24 cellular contexts compared by ENCODE assay signal in genomic region chr7:44569958-44570357, GRCh38. TPM values are rescaled to one million over a fixed set of nuclear protein-coding genes. Genes with fewer than 3 reads are reported as not detected.
A peak's percentile ranks its signal among the peaks of the same experiment; 100 is the strongest.
DNase-seq lines count a peak whose midpoint lies in the region; ATAC-seq, FAIRE-seq and TF ChIP-seq lines count a peak whose summit lies in the region.
"Had no signal": no experiment of that assay in that cellular context is flagged by ENCODE, and none has a peak within 500 bp of the region (broad histone marks: within the 10 kb centered on the region; RNA-seq: fewer than 3 reads in every experiment).

No MANE protein-coding gene starts in this region.

- FAIRE-seq in A549 (lab: Jason Lieb, UNC), result no peak
- FAIRE-seq: RCC 7860 had no signal

- POLR2A ChIA-PET in A549 (lab: Yijun Ruan, JAX), result interaction anchor here (1.0 kb wide), 1 partner anchor 12 kb away, joined by 3 read pairs; the partner anchor contains the start of gene TMED4
- POLR2A ChIA-PET in HEK293 (lab: Yijun Ruan, JAX), result interaction anchor here (0.6 kb wide), 1 partner anchor 43 kb away, joined by 4 read pairs; no protein-coding TSS in a partner anchor

- H3K4me1 Mint-ChIP-seq in activated naive CD8-positive, alpha-beta T cell treated with anti-CD3 and anti-CD28 coated beads, Interleukin-2, amount 50 U/mL, for 24 hours, result peaks cover 30% of the 10 kb centered on the region

- 90% methylated on average over 9 of the region's 9 CpGs for WGBS in A549 (ENCODE audit: missing lambda C conversion rate)

- peaks cover 64% of the 10 kb centered on the region for H3K36me3 Mint-ChIP-seq in activated naive CD8-positive, alpha-beta T cell treated with anti-CD3 and anti-CD28 coated beads, Interleukin-2, amount 50 U/mL, for 24 hours (ENCODE audit: low read depth)

- no peak overlapping the region for H3K4me3 ChIP-seq in A549
- no peak overlapping the region for H3K4me3 ChIP-seq in HEK293 (ENCODE audit: low read depth, low read length)
- H3K4me3 ChIP-seq: SJSA1 had no signal

- ATAC-seq in A549 (no peak), GM19467 (IDR thresholded peaks at IDR 0.05; ENCODE audit: unreplicated experiment) (no peak), omental fat pad (ENCODE audit: low FRiP score) (no peak)
- ATAC-seq in activated naive CD8-positive, alpha-beta T cell treated with anti-CD3 and anti-CD28 coated beads, Interleukin-2, amount 50 U/mL, for 24 hours, result no peak
- ATAC-seq: Right ventricle myocardium inferior had no signal

- H3K27me3 Mint-ChIP-seq in activated naive CD8-positive, alpha-beta T cell treated with anti-CD3 and anti-CD28 coated beads, Interleukin-2, amount 50 U/mL, for 24 hours, result no peaks in the 10 kb centered on the region

- H3K4me3 Mint-ChIP-seq in activated naive CD8-positive, alpha-beta T cell treated with anti-CD3 and anti-CD28 coated beads, Interleukin-2, amount 50 U/mL, for 24 hours, result no peak overlapping the region

- TF ChIP-seq RAD21 in A549 (conservative IDR thresholded peaks at IDR 0.05 in 1 of 2, IDR thresholded peaks at IDR 0.05 in 1 of 2), result no peak

- H3K4me1 ChIP-seq in A549 (peaks cover 12% of the 10 kb centered on the region), HEK293 (ENCODE audit: control insufficient read depth, insufficient read depth, low read length) (no peaks in the 10 kb centered on the region)
- H3K4me1 ChIP-seq: BE2C had no signal

- H3K27ac Mint-ChIP-seq in activated naive CD8-positive, alpha-beta T cell treated with anti-CD3 and anti-CD28 coated beads, Interleukin-2, amount 50 U/mL, for 24 hours, result peak overlapping the region; percentile 46

- TF ChIP-seq CTCF in A549 (IDR thresholded peaks at IDR 0.05), result no peak
- no peak for TF ChIP-seq CTCF in HEK293 (tag by site-specific recombination; IDR thresholded peaks at IDR 0.05)
- no peak for TF ChIP-seq CTCF in omental fat pad (IDR thresholded peaks at IDR 0.05)
- no peak for TF ChIP-seq CTCF in GM13977 (IDR thresholded peaks at IDR 0.05; ENCODE audit: extremely low read depth, insufficient read depth, missing control alignments)

- no peak for TF ChIP-seq EP300 in A549 (IDR thresholded peaks at IDR 0.05)

- in situ Hi-C loops in GM13977 (cut with MboI; ENCODE audit: low pct_unique_long_range_greater_than_20kb, low sequenced_read_pairs, unreplicated experiment), result no loop called here

- TF ChIP-seq POLR2A in A549 (IDR thresholded peaks at IDR 0.05; ENCODE audit: low read length) (no peak), erythroblast (IDR thresholded peaks at IDR 0.05; ENCODE audit: low read length) (peak; percentile 5)

- H3K4me2 ChIP-seq in A549, result no peak overlapping the region

- DNase-seq in A549 (ENCODE audit: low read depth in 1 of 2, low spot score in 1 of 2) (no peak), erythroblast (lab: John Stamatoyannopoulos, UW) (no peak), inferior parietal cortex (ENCODE audit: extremely low spot score) (no peak), omental fat pad (ENCODE audit: low spot score) (no peak), GM13977 (ENCODE audit: low spot score) (no peak)
- no peak for DNase-seq in activated naive CD8-positive, alpha-beta T cell treated with anti-CD3 and anti-CD28 coated beads, Interleukin-2, amount 50 U/mL, for 24 hours
- DNase-seq: BE2C, DMS 273 treated with DMSO at 0.1 percent for 48 hours, DMS79 treated with DMSO at 0.1 percent for 48 hours, GOT3, HCEC 1CT, KBM-7, MM.1S, NCI-H1048, NCI-H1417 treated with DMSO at 0.1 percent for 48 hours, NCI-H187, NCI-H446, NCI-H526 had no signal

- H3K9me3 Mint-ChIP-seq in activated naive CD8-positive, alpha-beta T cell treated with anti-CD3 and anti-CD28 coated beads, Interleukin-2, amount 50 U/mL, for 24 hours, result no peaks in the 10 kb centered on the region

- CTCF ChIA-PET in A549 (lab: Yijun Ruan, JAX), result interaction anchor here (1.3 to 2.0 kb wide), 3 partner anchors 11 to 329 kb away, joined by 3 to 6 read pairs (median 4); no protein-coding TSS in a partner anchor
- CTCF ChIA-PET in HEK293 (lab: Yijun Ruan, JAX), result interaction anchor here (0.6 to 0.8 kb wide), 3 partner anchors 35 to 485 kb away, joined by 3 to 4 read pairs (median 4); no protein-coding TSS in a partner anchor

- no peak overlapping the region for H3K27ac ChIP-seq in A549
- H3K27ac ChIP-seq in HEK293 (ENCODE audit: extremely low read depth, low read depth, low read length), result no peak overlapping the region
- H3K27ac ChIP-seq: SJSA1 had no signal

- H3K9me3 ChIP-seq in A549 (no peaks in the 10 kb centered on the region), HEK293 (ENCODE audit: control insufficient read depth, insufficient read depth, low read depth, low read length) (no peaks in the 10 kb centered on the region)
- H3K9me3 ChIP-seq: BE2C, SJSA1 had no signal

- H3K36me3 ChIP-seq in HEK293 (ENCODE audit: control insufficient read depth in 2 of 2, insufficient read depth in 1 of 2, low read length in 2 of 2), result peaks cover 22 to 86% of the 10 kb centered on the region in 2 experiments

TF ChIP-seq in A549, 52 proteins besides CTCF, POLR2A, EP300 and RAD21 (continues in another document):
- no peak for TF ChIP-seq ELK1 (IDR thresholded peaks at IDR 0.05; ENCODE audit: low read depth, low read length)
- TF ChIP-seq RNF2 (IDR thresholded peaks at IDR 0.05; ENCODE audit: borderline replicate concordance, low read depth), result no peak
- TF ChIP-seq PHF8 (IDR thresholded peaks at IDR 0.05; ENCODE audit: borderline replicate concordance, low read depth), result no peak
- no peak for TF ChIP-seq CHD4 (IDR thresholded peaks at IDR 0.05; ENCODE audit: borderline replicate concordance)
- TF ChIP-seq HEYL (CRISPR knock-in tag; IDR thresholded peaks at IDR 0.05), result no peak
- TF ChIP-seq CHD2 (IDR thresholded peaks at IDR 0.05; ENCODE audit: low read length, partially characterized antibody), result no peak
- TF ChIP-seq MAFK (IDR thresholded peaks at IDR 0.05; ENCODE audit: partially characterized antibody), result peak; percentile 88

TF ChIP-seq in HEK293, 187 proteins besides CTCF, POLR2A, EP300 and RAD21:
- TF ChIP-seq ZNF292 (tag by site-specific recombination; IDR thresholded peaks at IDR 0.05; ENCODE audit: borderline replicate concordance, low read depth), result no peak
- 0 out of 2 replicates have a peak, but pooled peaks have one; percentile 15 for TF ChIP-seq REST (tag by site-specific recombination; IDR thresholded peaks at IDR 0.05)
- no peak for TF ChIP-seq ZNF391 (tag by site-specific recombination; IDR thresholded peaks at IDR 0.05; ENCODE audit: borderline replicate concordance, low read depth)

RNA-seq across cellular contexts. Expression of gene DDX56, which starts 3.8 kb away (rescaled TPM):
- polyA plus RNA-seq in A549 (2011; rRNA removed), result 96.1 and 108 TPM in 2 replicates
- polyA plus RNA-seq in A549 (2012; cell fraction: cytosol; rRNA removed), result 96.9 and 120 TPM in 2 replicates
- polyA plus RNA-seq in A549 (2012; cell fraction: nucleus; rRNA removed), result 263 and 283 TPM in 2 replicates
- 93.4 to 100 TPM (median 97.7 TPM) in 3 replicates for polyA plus RNA-seq in A549 (2017; fragmentation: RNase III; extraction: RNeasy Plus Mini Kit Qiagen cat#74134 plus additional on column Dnase treatment)
- 150 and 154 TPM in 2 replicates for polyA minus RNA-seq in A549 (2011; rRNA and poly(A)+ RNA removed)
- 100 to 1,000 TPM in 1 of 4 donors, 10 to 100 TPM in 3; 43.0 to 104 (median 50.3) TPM for total RNA-seq in omental fat pad

RNA-seq across cellular contexts. Expression of gene TMED4, which starts 12.1 kb away (rescaled TPM):
- polyA plus RNA-seq in A549 (2011; rRNA removed), result 68.3 and 79.2 TPM in 2 replicates
- polyA plus RNA-seq in A549 (2012; cell fraction: cytosol; rRNA removed), result 53.0 and 70.7 TPM in 2 replicates
- 98.9 and 134 TPM in 2 replicates for polyA plus RNA-seq in A549 (2012; cell fraction: nucleus; rRNA removed)
- polyA plus RNA-seq in A549 (2017; fragmentation: RNase III; extraction: RNeasy Plus Mini Kit Qiagen cat#74134 plus additional on column Dnase treatment), result 53.9 to 55.9 TPM (median 55.1 TPM) in 3 replicates
- 58.8 and 75.2 TPM in 2 replicates for polyA minus RNA-seq in A549 (2011; rRNA and poly(A)+ RNA removed)
- total RNA-seq in omental fat pad, result 100 to 1,000 TPM; 105 to 140 (median 124) TPM

RNA-seq across cellular contexts. Expression of gene NPC1L1, which starts 28.8 kb away (rescaled TPM):
- polyA plus RNA-seq in A549 (2011; rRNA removed) (0.06 and 0.12 TPM in 2 replicates), A549 (2017; fragmentation: RNase III; extraction: RNeasy Plus Mini Kit Qiagen cat#74134 plus additional on column Dnase treatment) (0.01 to 0.04 TPM (median 0.03 TPM) in 3 replicates)
- 0.01 and 0.06 TPM in 2 replicates for polyA plus RNA-seq in A549 (2012; cell fraction: cytosol; rRNA removed)
- polyA plus RNA-seq in A549 (2012; cell fraction: nucleus; rRNA removed), result 0.17 and 0.18 TPM in 2 replicates
- 0.12 TPM in 1 of 2 replicates, not detected in the other for polyA minus RNA-seq in A549 (2011; rRNA and poly(A)+ RNA removed)
- under 1 TPM; 0.24 to 0.65 (median 0.28) TPM for total RNA-seq in omental fat pad
- total RNA-seq: A673, SJSA1 had no signal

RNA-seq across cellular contexts. Expression of gene OGDH, which starts 36.5 kb away (rescaled TPM):
- 32.5 and 37.2 TPM in 2 replicates for polyA plus RNA-seq in A549 (2011; rRNA removed)
- 37.2 and 43.6 TPM in 2 replicates for polyA plus RNA-seq in A549 (2012; cell fraction: cytosol; rRNA removed)
- polyA plus RNA-seq in A549 (2012; cell fraction: nucleus; rRNA removed), result 85.1 and 94.7 TPM in 2 replicates
- polyA plus RNA-seq in A549 (2017; fragmentation: RNase III; extraction: RNeasy Plus Mini Kit Qiagen cat#74134 plus additional on column Dnase treatment), result 35.8 to 38.8 TPM (median 37.7 TPM) in 3 replicates
- 74.2 and 83.3 TPM in 2 replicates for polyA minus RNA-seq in A549 (2011; rRNA and poly(A)+ RNA removed)
- 10 to 100 TPM; 75.4 to 91.0 (median 82.0) TPM for total RNA-seq in omental fat pad

Comparison
In these comparisons a context has a peak if more than half of its experiments do, and no peak if none do; other contexts are left out.
1. Of the 5 proteins assayed by ChIP-seq in both HEK293 and A549: peak only in HEK293: REST; only in A549: none; in both: none; in neither: 4.